24 cellular contexts compared by ENCODE assay signal in genomic region chr7:157867685-157868305, GRCh38.
DNase-seq lines count a peak whose midpoint lies in the region; ATAC-seq and TF ChIP-seq lines count a peak whose summit lies in the region.
"Had no signal": no experiment of that assay in that cellular context is flagged by ENCODE, and none has a peak within 500 bp of the region (broad histone marks: within the 10 kb centered on the region; RNA-seq: fewer than 3 reads in every experiment).

No MANE protein-coding gene starts in this region.

- H3K27ac Mint-ChIP-seq in chondrocyte (ENCODE audit: unreplicated experiment), result no peak overlapping the region
- H3K27ac Mint-ChIP-seq in stimulated activated effector memory CD8-positive, alpha-beta T cell treated with anti-CD3 and anti-CD28 coated beads, Interleukin-12 subunit alpha, Interleukin-12 subunit beta, amount 100 ng/mL, for 72 hours, result no peak overlapping the region
- H3K27ac Mint-ChIP-seq in activated CD8-positive, alpha-beta memory T cell treated with anti-CD3 and anti-CD28 coated beads, Interleukin-2, amount 10 ng/mL, durations not matched to agents 7 days and 5 days, result no peak overlapping the region
- H3K27ac Mint-ChIP-seq: CD4-positive, alpha-beta memory T cell; CD4-positive, CD25-positive, alpha-beta regulatory T cell; CD8-positive, alpha-beta memory T cell had no signal

- peak; percentile 24 for ATAC-seq in stimulated activated effector memory CD8-positive, alpha-beta T cell treated with anti-CD3 and anti-CD28 coated beads, Interleukin-12 subunit alpha, Interleukin-12 subunit beta, amount 100 ng/mL, for 72 hours
- ATAC-seq in activated CD8-positive, alpha-beta memory T cell treated with anti-CD3 and anti-CD28 coated beads, Interleukin-2, amount 10 ng/mL, durations not matched to agents 7 days and 5 days, result no peak
- ATAC-seq: GM12878 had no signal

- no peaks in the 10 kb centered on the region for H4K20me1 ChIP-seq in osteoblast (ENCODE audit: insufficient read depth, low read length)
- H4K20me1 ChIP-seq: BLaER1 had no signal

- no peaks in the 10 kb centered on the region for H3K27me3 Mint-ChIP-seq in chondrocyte (ENCODE audit: low read depth)
- no peaks in the 10 kb centered on the region for H3K27me3 Mint-ChIP-seq in activated CD8-positive, alpha-beta memory T cell treated with anti-CD3 and anti-CD28 coated beads, Interleukin-2, amount 10 ng/mL, durations not matched to agents 7 days and 5 days
- H3K27me3 Mint-ChIP-seq: CD4-positive, alpha-beta memory T cell; CD4-positive, CD25-positive, alpha-beta regulatory T cell had no signal

- no peaks in the 10 kb centered on the region for H3K79me2 ChIP-seq in osteoblast (ENCODE audit: insufficient read depth, low read length)

- H3K4me1 Mint-ChIP-seq in chondrocyte (ENCODE audit: low read depth), result peaks cover 2% of the 10 kb centered on the region
- H3K4me1 Mint-ChIP-seq in stimulated activated effector memory CD8-positive, alpha-beta T cell treated with anti-CD3 and anti-CD28 coated beads, Interleukin-12 subunit alpha, Interleukin-12 subunit beta, amount 100 ng/mL, for 72 hours, result no peaks in the 10 kb centered on the region
- H3K4me1 Mint-ChIP-seq in activated CD8-positive, alpha-beta memory T cell treated with anti-CD3 and anti-CD28 coated beads, Interleukin-2, amount 10 ng/mL, durations not matched to agents 7 days and 5 days, result no peaks in the 10 kb centered on the region

- CTCF ChIA-PET in activated CD8-positive, alpha-beta memory T cell treated with anti-CD3 and anti-CD28 coated beads, Interleukin-2, amount 10 ng/mL, durations not matched to agents 7 days and 5 days (lab: Charles Lee), result no interaction called here

- H3K9me3 Mint-ChIP-seq in chondrocyte (ENCODE audit: low read depth), result peaks cover 6% of the 10 kb centered on the region
- H3K9me3 Mint-ChIP-seq in stimulated activated effector memory CD8-positive, alpha-beta T cell treated with anti-CD3 and anti-CD28 coated beads, Interleukin-12 subunit alpha, Interleukin-12 subunit beta, amount 100 ng/mL, for 72 hours, result no peaks in the 10 kb centered on the region
- H3K9me3 Mint-ChIP-seq in activated CD8-positive, alpha-beta memory T cell treated with anti-CD3 and anti-CD28 coated beads, Interleukin-2, amount 10 ng/mL, durations not matched to agents 7 days and 5 days (ENCODE audit: low read depth), result no peaks in the 10 kb centered on the region

- H3K9me3 ChIP-seq in osteoblast (ENCODE audit: low read depth, low read length), result no peaks in the 10 kb centered on the region
- H3K9me3 ChIP-seq: BE2C had no signal

- no peak overlapping the region for H3K27ac ChIP-seq in osteoblast (ENCODE audit: low read depth, low read length)
- H3K27ac ChIP-seq: BLaER1 had no signal

- H3K4me3 ChIP-seq in osteoblast (ENCODE audit: insufficient read depth, low read length), result no peak overlapping the region
- H3K4me3 ChIP-seq: BLaER1, GM12878 had no signal

- TF ChIP-seq CTCF in chondrocyte (IDR thresholded peaks at IDR 0.05) (no peak), osteoblast (IDR thresholded peaks at IDR 0.05; ENCODE audit: extremely low read depth, low read depth, low read length) (no peak)

- DNase-seq in chondrocyte (ENCODE audit: low spot score) (peak; percentile 55), osteoblast (ENCODE audit: insufficient read length, low spot score, missing footprints) (peak; percentile 18), dermis blood vessel endothelial cell (no peak), retina (no peak)
- no peak for DNase-seq in stimulated activated effector memory CD8-positive, alpha-beta T cell treated with anti-CD3 and anti-CD28 coated beads, Interleukin-12 subunit alpha, Interleukin-12 subunit beta, amount 100 ng/mL, for 72 hours (ENCODE audit: low spot score in 2 of 2)
- no peak for DNase-seq in activated CD8-positive, alpha-beta memory T cell treated with anti-CD3 and anti-CD28 coated beads, Interleukin-2, amount 10 ng/mL, durations not matched to agents 7 days and 5 days
- DNase-seq: 8988T; ACHN; BE2C; C1 segment of cervical spinal cord; CD4-positive, alpha-beta memory T cell; CD4-positive, CD25-positive, alpha-beta regulatory T cell; CD8-positive, alpha-beta memory T cell; COR-L47; DMS 273 treated with DMSO at 0.1 percent for 48 hours; DMS153; DMS53; DMS79; DND-41; EL; GDM1 had no signal

- no peaks in the 10 kb centered on the region for H3K27me3 ChIP-seq in osteoblast (ENCODE audit: insufficient read depth, low read length)
- H3K27me3 ChIP-seq: BE2C, BLaER1 had no signal

- no peak overlapping the region for H3K4me3 Mint-ChIP-seq in chondrocyte (ENCODE audit: unreplicated experiment)
- H3K4me3 Mint-ChIP-seq in stimulated activated effector memory CD8-positive, alpha-beta T cell treated with anti-CD3 and anti-CD28 coated beads, Interleukin-12 subunit alpha, Interleukin-12 subunit beta, amount 100 ng/mL, for 72 hours, result no peak overlapping the region
- H3K4me3 Mint-ChIP-seq in activated CD8-positive, alpha-beta memory T cell treated with anti-CD3 and anti-CD28 coated beads, Interleukin-2, amount 10 ng/mL, durations not matched to agents 7 days and 5 days, result no peak overlapping the region
- H3K4me3 Mint-ChIP-seq: CD14-positive monocyte; CD4-positive, alpha-beta memory T cell; CD4-positive, CD25-positive, alpha-beta regulatory T cell; CD8-positive, alpha-beta memory T cell had no signal

- H3K36me3 ChIP-seq in osteoblast (ENCODE audit: insufficient read depth, low read length), result no peaks in the 10 kb centered on the region
- H3K36me3 ChIP-seq: BE2C, BLaER1 had no signal

- H3K4me2 ChIP-seq in osteoblast (ENCODE audit: insufficient read depth, low read length), result no peak overlapping the region
- H3K4me2 ChIP-seq: BLaER1 had no signal

- no peak overlapping the region for H2AFZ ChIP-seq in osteoblast (ENCODE audit: low read length)

- no peaks in the 10 kb centered on the region for H3K4me1 ChIP-seq in osteoblast (ENCODE audit: insufficient read depth, low read length)
- H3K4me1 ChIP-seq: BE2C, BLaER1 had no signal

- no peaks in the 10 kb centered on the region for H3K36me3 Mint-ChIP-seq in chondrocyte (ENCODE audit: low read depth)
- no peaks in the 10 kb centered on the region for H3K36me3 Mint-ChIP-seq in stimulated activated effector memory CD8-positive, alpha-beta T cell treated with anti-CD3 and anti-CD28 coated beads, Interleukin-12 subunit alpha, Interleukin-12 subunit beta, amount 100 ng/mL, for 72 hours
- H3K36me3 Mint-ChIP-seq in activated CD8-positive, alpha-beta memory T cell treated with anti-CD3 and anti-CD28 coated beads, Interleukin-2, amount 10 ng/mL, durations not matched to agents 7 days and 5 days, result no peaks in the 10 kb centered on the region
- H3K36me3 Mint-ChIP-seq: CD4-positive, alpha-beta memory T cell; CD4-positive, CD25-positive, alpha-beta regulatory T cell; CD8-positive, alpha-beta memory T cell had no signal

Comparison
In these comparisons a context has a peak if more than half of its experiments do, and no peak if none do; other contexts are left out.
1. DNase-seq: peak in chondrocyte (single experiment) and osteoblast (single experiment); none in stimulated activated effector memory CD8-positive, alpha-beta T cell treated with anti-CD3 and anti-CD28 coated beads, Interleukin-12 subunit alpha, Interleukin-12 subunit beta, amount 100 ng/mL, for 72 hours (0 of 2), activated CD8-positive, alpha-beta memory T cell treated with anti-CD3 and anti-CD28 coated beads, Interleukin-2, amount 10 ng/mL, durations not matched to agents 7 days and 5 days (single experiment), dermis blood vessel endothelial cell (single experiment) and retina (single experiment).